In the genomic region with DNA sequence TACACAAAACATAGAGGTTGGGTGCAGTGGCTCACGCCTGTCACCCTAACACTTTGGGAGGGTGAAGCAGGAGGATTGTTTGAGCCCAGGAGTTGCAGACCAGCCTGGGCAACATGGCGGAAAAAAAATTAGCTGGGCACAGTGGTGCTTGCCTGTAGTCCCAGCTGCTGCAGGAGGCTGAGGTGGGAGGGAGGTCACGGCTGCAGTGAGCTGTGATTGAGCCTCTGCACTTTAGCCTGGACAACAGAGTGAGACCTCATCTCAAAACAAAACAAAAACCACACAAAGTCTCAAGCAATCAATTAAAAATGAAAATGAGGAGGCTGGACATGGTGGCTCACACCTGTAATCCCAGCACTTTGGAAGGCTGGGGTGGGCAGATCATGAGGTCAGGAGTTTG, we compare ENCODE assay signal across 1 cellular context.
TF ChIP-seq lines count a peak whose summit lies in the region.

No MANE protein-coding gene starts in this region.

TF ChIP-seq in HEK293, 187 proteins besides CTCF, POLR2A, EP300 and RAD21 (continued from another document):
- TF ChIP-seq, protein P1, sequence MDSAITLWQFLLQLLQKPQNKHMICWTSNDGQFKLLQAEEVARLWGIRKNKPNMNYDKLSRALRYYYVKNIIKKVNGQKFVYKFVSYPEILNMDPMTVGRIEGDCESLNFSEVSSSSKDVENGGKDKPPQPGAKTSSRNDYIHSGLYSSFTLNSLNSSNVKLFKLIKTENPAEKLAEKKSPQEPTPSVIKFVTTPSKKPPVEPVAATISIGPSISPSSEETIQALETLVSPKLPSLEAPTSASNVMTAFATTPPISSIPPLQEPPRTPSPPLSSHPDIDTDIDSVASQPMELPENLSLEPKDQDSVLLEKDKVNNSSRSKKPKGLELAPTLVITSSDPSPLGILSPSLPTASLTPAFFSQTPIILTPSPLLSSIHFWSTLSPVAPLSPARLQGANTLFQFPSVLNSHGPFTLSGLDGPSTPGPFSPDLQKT (IDR thresholded peaks at IDR 0.05; ENCODE audit: borderline replicate concordance, low read depth, low read length): no peak
- no peak for TF ChIP-seq ZNF174 (tag by site-specific recombination; IDR thresholded peaks at IDR 0.05)
- no peak for TF ChIP-seq ZNF626 (tag by site-specific recombination; IDR thresholded peaks at IDR 0.05)
- no peak for TF ChIP-seq ZNF843 (tag by site-specific recombination; IDR thresholded peaks at IDR 0.05)
- TF ChIP-seq, protein P2, sequence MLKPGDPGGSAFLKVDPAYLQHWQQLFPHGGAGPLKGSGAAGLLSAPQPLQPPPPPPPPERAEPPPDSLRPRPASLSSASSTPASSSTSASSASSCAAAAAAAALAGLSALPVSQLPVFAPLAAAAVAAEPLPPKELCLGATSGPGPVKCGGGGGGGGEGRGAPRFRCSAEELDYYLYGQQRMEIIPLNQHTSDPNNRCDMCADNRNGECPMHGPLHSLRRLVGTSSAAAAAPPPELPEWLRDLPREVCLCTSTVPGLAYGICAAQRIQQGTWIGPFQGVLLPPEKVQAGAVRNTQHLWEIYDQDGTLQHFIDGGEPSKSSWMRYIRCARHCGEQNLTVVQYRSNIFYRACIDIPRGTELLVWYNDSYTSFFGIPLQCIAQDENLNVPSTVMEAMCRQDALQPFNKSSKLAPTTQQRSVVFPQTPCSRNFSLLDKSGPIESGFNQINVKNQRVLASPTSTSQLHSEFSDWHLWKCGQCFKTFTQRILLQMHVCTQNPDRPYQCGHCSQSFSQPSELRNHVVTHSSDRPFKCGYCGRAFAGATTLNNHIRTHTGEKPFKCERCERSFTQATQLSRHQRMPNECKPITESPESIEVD (tag by site-specific recombination; IDR thresholded peaks at IDR 0.05): no peak
- peak; percentile 93 for TF ChIP-seq ZNF121 (tag by site-specific recombination; IDR thresholded peaks at IDR 0.05)
- peak; percentile 17; the same call in 1 of the 2 replicates for TF ChIP-seq ZBTB17 (tag by site-specific recombination; IDR thresholded peaks at IDR 0.05)
- TF ChIP-seq ZNF223 (tag by site-specific recombination; IDR thresholded peaks at IDR 0.05): no peak
- TF ChIP-seq ZNF670 (tag by site-specific recombination; IDR thresholded peaks at IDR 0.05; ENCODE audit: low read depth): no peak
- TF ChIP-seq ZNF768 (tag by site-specific recombination; IDR thresholded peaks at IDR 0.05): no peak
- TF ChIP-seq ZNF292 (tag by site-specific recombination; IDR thresholded peaks at IDR 0.05; ENCODE audit: borderline replicate concordance, low read depth): no peak
